ENCODE assay signal across 18 cellular contexts in genomic region chr16:81515281-81515680, GRCh38.
A peak's percentile ranks its signal among the peaks of the same experiment; 100 is the strongest.
DNase-seq lines count a peak whose midpoint lies in the region; ATAC-seq and TF ChIP-seq lines count a peak whose summit lies in the region.
"Had no signal": no experiment of that assay in that cellular context is flagged by ENCODE, and none has a peak within 500 bp of the region (broad histone marks: within the 10 kb centered on the region; RNA-seq: fewer than 3 reads in every experiment).

No MANE protein-coding gene starts in this region.

- H3K79me2 ChIP-seq in neural progenitor cell (ENCODE audit: low read depth) = peaks cover 87% of the 10 kb centered on the region

- H3K4me1 Mint-ChIP-seq in WTC11 (peaks cover 37% of the 10 kb centered on the region), neural progenitor cell (peaks cover 28% of the 10 kb centered on the region)

- H3K27me3 ChIP-seq in neural progenitor cell = no peaks in the 10 kb centered on the region
- H3K27me3 ChIP-seq: BE2C, MG63, Peyer's patch, testis had no signal

- no peak overlapping the region for H3K27ac ChIP-seq in neural progenitor cell
- H3K27ac ChIP-seq: psoas muscle, testis had no signal

- CTCF ChIA-PET in WTC11 (lab: Charles Lee) = no interaction called here

- H3K27me3 Mint-ChIP-seq in WTC11 (ENCODE audit: low read depth) (no peaks in the 10 kb centered on the region), neural progenitor cell (ENCODE audit: insufficient read depth, low read depth) (no peaks in the 10 kb centered on the region)
- H3K27me3 Mint-ChIP-seq: activated naive CD8-positive, alpha-beta T cell treated with anti-CD3 and anti-CD28 coated beads, Interleukin-2, amount 50 U/mL, for 24 hours had no signal

- peak overlapping the region; percentile 33 for H3K27ac Mint-ChIP-seq in WTC11
- H3K27ac Mint-ChIP-seq in neural progenitor cell = no peak overlapping the region
- H3K27ac Mint-ChIP-seq: activated naive CD8-positive, alpha-beta T cell treated with anti-CD3 and anti-CD28 coated beads, Interleukin-2, amount 50 U/mL, for 24 hours; T-helper 1 cell treated with Interleukin-12 subunit alpha and Interleukin-12 subunit beta and Interleukin-4 antibody, amounts not matched to agents 30 μg/mL and 1 μg/mL, for 36 hours had no signal

- H3F3A ChIP-seq in neural progenitor cell (ENCODE audit: low read depth) = peaks cover 5% of the 10 kb centered on the region

- TF ChIP-seq CTCF in WTC11 (IDR thresholded peaks at IDR 0.05) (no peak), neural progenitor cell (IDR thresholded peaks at IDR 0.05) (no peak)

- peaks cover 17% of the 10 kb centered on the region for H3K4me1 ChIP-seq in neural progenitor cell
- H3K4me1 ChIP-seq: BE2C had no signal

- no peak overlapping the region for H3K4me2 ChIP-seq in neural progenitor cell

- H3K9me3 Mint-ChIP-seq in WTC11 (peaks cover 11% of the 10 kb centered on the region), neural progenitor cell (no peaks in the 10 kb centered on the region)
- H3K9me3 Mint-ChIP-seq: activated naive CD8-positive, alpha-beta T cell treated with anti-CD3 and anti-CD28 coated beads, Interleukin-2, amount 50 U/mL, for 24 hours; T-helper 1 cell treated with Interleukin-12 subunit alpha and Interleukin-12 subunit beta and Interleukin-4 antibody, amounts not matched to agents 30 μg/mL and 1 μg/mL, for 36 hours had no signal

- peaks cover 81% of the 10 kb centered on the region for H4K20me1 ChIP-seq in neural progenitor cell (ENCODE audit: low read depth)

- no peak for ATAC-seq in WTC11
- ATAC-seq: psoas muscle had no signal

- no peak overlapping the region for H3K4me3 ChIP-seq in neural progenitor cell
- H3K4me3 ChIP-seq: MG63, Peyer's patch, psoas muscle, testis had no signal

- DNase-seq in DMS153 (lab: John Stamatoyannopoulos, UW) = peak; percentile 67
- peak; percentile 24 for DNase-seq in NCI-H2029 (lab: John Stamatoyannopoulos, UW)
- no peak for DNase-seq in WTC11 (ENCODE audit: low spot score)
- no peak for DNase-seq in neural progenitor cell (ENCODE audit: low spot score)
- DNase-seq in DMS53 treated with DMSO at 0.1 percent for 48 hours (lab: John Stamatoyannopoulos, UW; ENCODE audit: unreplicated experiment) = no peak
- DNase-seq in activated effector memory CD4-positive, alpha-beta T cell treated with anti-CD3 and anti-CD28 coated beads, Interleukin-2, amount 50 U/mL, for 16 hours = no peak
- DNase-seq in C1 segment of cervical spinal cord (lab: John Stamatoyannopoulos, UW) = no peak
- no peak for DNase-seq in hippocampal formation (lab: John Stamatoyannopoulos, UW)
- DNase-seq: activated naive CD8-positive, alpha-beta T cell treated with anti-CD3 and anti-CD28 coated beads, Interleukin-2, amount 50 U/mL, for 24 hours; BE2C; cerebellar nuclear complex; kidney; MG63; NCI-H524; Peyer's patch; testis had no signal

- H3K36me3 ChIP-seq in neural progenitor cell = no peaks in the 10 kb centered on the region
- H3K36me3 ChIP-seq: BE2C, Peyer's patch had no signal

- no peak overlapping the region for H2AFZ ChIP-seq in neural progenitor cell (replicated peaks)

- H3K9ac ChIP-seq in neural progenitor cell = no peak overlapping the region

- H3K36me3 Mint-ChIP-seq in WTC11 (peaks cover 25% of the 10 kb centered on the region), neural progenitor cell (peaks cover 18% of the 10 kb centered on the region)

- POLR2A ChIA-PET in WTC11 (lab: Charles Lee) = no interaction called here

- no peaks in the 10 kb centered on the region for H3K9me3 ChIP-seq in neural progenitor cell (ENCODE audit: low read depth)
- H3K9me3 ChIP-seq: BE2C, MG63, Peyer's patch, psoas muscle, testis had no signal

- H3K4me3 Mint-ChIP-seq in WTC11 (no peak overlapping the region), neural progenitor cell (peak overlapping the region; percentile 46)
- H3K4me3 Mint-ChIP-seq: activated naive CD8-positive, alpha-beta T cell treated with anti-CD3 and anti-CD28 coated beads, Interleukin-2, amount 50 U/mL, for 24 hours; T-helper 1 cell treated with Interleukin-12 subunit alpha and Interleukin-12 subunit beta and Interleukin-4 antibody, amounts not matched to agents 30 μg/mL and 1 μg/mL, for 36 hours had no signal

TF ChIP-seq in WTC11, 78 proteins besides CTCF, POLR2A, EP300 and RAD21:
- TF ChIP-seq NR1H2 (CRISPR knock-in tag; IDR thresholded peaks at IDR 0.05) = no peak
- TF ChIP-seq HMGXB4 (CRISPR knock-in tag; IDR thresholded peaks at IDR 0.05) = no peak

Comparison
In these comparisons a context has a peak if more than half of its experiments do, and no peak if none do; other contexts are left out.
1. DNase-seq: peak in DMS153 (single experiment) and NCI-H2029 (single experiment); none in WTC11 (single experiment), neural progenitor cell (single experiment), DMS53 treated with DMSO at 0.1 percent for 48 hours (single experiment), activated effector memory CD4-positive, alpha-beta T cell treated with anti-CD3 and anti-CD28 coated beads, Interleukin-2, amount 50 U/mL, for 16 hours (single experiment), C1 segment of cervical spinal cord (0 of 14) and hippocampal formation (0 of 2).